Comparison of ENCODE assay signal across 9 cellular contexts in the genomic region with DNA sequence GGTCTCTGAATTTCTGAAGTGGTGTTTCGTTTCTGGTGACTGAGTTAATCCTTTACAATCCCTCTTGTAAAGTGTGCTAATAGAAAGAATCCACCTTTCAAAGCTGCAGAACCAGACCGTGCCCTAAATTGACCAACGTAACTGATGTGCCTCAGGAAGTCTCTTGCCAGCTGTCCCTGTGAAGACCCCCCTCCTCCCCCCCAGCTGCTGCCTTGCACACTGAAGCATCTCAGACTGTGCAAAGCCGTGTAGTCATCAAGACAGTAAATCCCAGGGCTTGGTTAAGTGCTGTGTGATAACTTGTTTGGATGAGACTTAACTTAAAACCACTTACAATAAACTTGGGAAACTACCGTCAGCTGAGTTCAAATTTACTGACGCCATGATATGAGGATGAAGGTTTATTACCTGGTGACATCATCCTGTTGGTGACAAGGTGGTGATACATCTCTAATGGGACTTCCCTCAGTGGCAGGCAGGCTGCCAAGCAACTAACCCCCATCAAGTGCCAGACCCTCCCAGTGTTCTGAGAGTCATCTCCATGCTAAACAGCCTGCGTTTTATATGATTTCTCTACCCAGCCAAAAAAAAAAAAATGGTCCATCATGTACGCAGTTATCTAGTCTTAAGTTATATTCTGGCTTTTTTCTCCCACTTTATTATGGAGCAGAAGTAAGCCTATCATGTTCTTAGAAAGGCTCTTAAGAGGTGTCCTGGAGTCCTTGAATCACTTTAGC. TPM values are rescaled to one million over a fixed set of nuclear protein-coding genes. Genes with fewer than 3 reads are reported as not detected.
A peak's percentile ranks its signal among the peaks of the same experiment; 100 is the strongest.
DNase-seq lines count a peak whose midpoint lies in the region; ATAC-seq and TF ChIP-seq lines count a peak whose summit lies in the region.
"Not testable (repeated sequence)": the region's sequence is repeated elsewhere in the genome, so short reads cannot be mapped to it uniquely, and the experiment has no call there.
"Had no signal": no experiment of that assay in that cellular context is flagged by ENCODE, and none has a peak within 500 bp of the region (broad histone marks: within the 10 kb centered on the region; RNA-seq: fewer than 3 reads in every experiment).

No MANE protein-coding gene starts in this region.

- H3K27me3 ChIP-seq in endodermal cell (ENCODE audit: control insufficient read depth, insufficient read depth, low read length, poor library complexity, severe bottlenecking) = not testable (repeated sequence)

- DNase-seq in A172 (ENCODE audit: low spot score) (peak; percentile 85), H4 (ENCODE audit: low spot score) (peak; percentile 58), NCI-H524 (lab: John Stamatoyannopoulos, UW) (peak; percentile 99 to 100)
- DNase-seq in T-helper 17 cell, endodermal cell, left colon: not testable (repeated sequence)
- peak; percentile 52 for DNase-seq in activated naive CD4-positive, alpha-beta T cell treated with Interleukin-2 at 50 U/mL for 16 hours
- peak; percentile 32 for DNase-seq in stimulated activated CD4-positive, alpha-beta T cell treated with anti-CD3 and anti-CD28 coated beads, Interleukin-1b, Interleukin-23, amount 100 ng/mL, for 48 hours

- peaks cover 45% of the 10 kb centered on the region for H3K36me3 ChIP-seq in endodermal cell (ENCODE audit: control insufficient read depth, insufficient read depth, low read length)

- not testable (repeated sequence) for H3K27ac ChIP-seq in endodermal cell (ENCODE audit: low read depth, low read length)

- H3K4me1 Mint-ChIP-seq in T-helper 17 cell (peaks cover 47% of the 10 kb centered on the region), endodermal cell (peaks cover 28% of the 10 kb centered on the region)

- ATAC-seq in T-helper 17 cell (peak; percentile 52), left colon (peak; percentile 35)

- intact Hi-C loops in left colon (cut with DNase I, micrococcal nuclease) = not testable (repeated sequence)

- peaks cover 11% of the 10 kb centered on the region for H3K4me1 ChIP-seq in endodermal cell (ENCODE audit: control insufficient read depth, insufficient read depth, low read length)

- H3K36me3 Mint-ChIP-seq in T-helper 17 cell (ENCODE audit: low read depth) (peaks cover 10% of the 10 kb centered on the region), endodermal cell (ENCODE audit: low read depth) (peaks cover 50% of the 10 kb centered on the region)

- H3K4me3 ChIP-seq in endodermal cell (ENCODE audit: low read length) = not testable (repeated sequence)

- H3K27me3 Mint-ChIP-seq in T-helper 17 cell; endodermal cell (ENCODE audit: insufficient read depth): not testable (repeated sequence)

- 83 to 100% methylated on average over 1 to 5 of the region's 8 CpGs for WGBS in endodermal cell (ENCODE audit: insufficient coverage in 1 of 2, insufficient read length in 1 of 2), 2 experiments

- not testable (repeated sequence) for TF ChIP-seq CTCF in endodermal cell (conservative IDR thresholded peaks at IDR 0.05)

- H3K27ac Mint-ChIP-seq in T-helper 17 cell = peak overlapping the region; percentile 78
- peak overlapping the region; percentile 39 for H3K27ac Mint-ChIP-seq in endodermal cell

- not testable (repeated sequence) for H3K9ac ChIP-seq in endodermal cell (ENCODE audit: extremely low read depth, low read length, poor library complexity, severe bottlenecking)

- not testable (repeated sequence) for H3K9me3 Mint-ChIP-seq in endodermal cell

- not testable (repeated sequence) for H3K9me3 ChIP-seq in T-helper 17 cell (ENCODE audit: control insufficient read depth, low read length, poor library complexity, severe bottlenecking); endodermal cell (ENCODE audit: control insufficient read depth, low read length)

- H3K4me3 Mint-ChIP-seq in T-helper 17 cell, endodermal cell: not testable (repeated sequence)

RNA-seq across cellular contexts. Expression of gene ST6GALNAC2, which starts 20.5 kb away (rescaled TPM):
- 5.1 and 6.8 TPM in 2 replicates for total RNA-seq in A172 (2014; rRNA removed; shearing (Covaris generic))
- 0.14 TPM in 1 of 2 replicates, not detected in the other for total RNA-seq in H4 (2014; rRNA removed; shearing (Covaris generic))
- 1 to 10 TPM in 1 of 2 donors, under 1 TPM in 1; 0.68 to 2.2 TPM for total RNA-seq in T-helper 17 cell
- 10 to 100 TPM; 15.1 to 26.9 TPM for total RNA-seq in endodermal cell
- polyA plus RNA-seq in endodermal cell (2013, experiment 1 of 2) = 3.5 TPM
- 3.6 TPM for polyA plus RNA-seq in endodermal cell (2013, experiment 2 of 2)
- total RNA-seq in left colon = 1 to 10 TPM; 3.9 to 4.5 TPM

RNA-seq across cellular contexts. Expression of gene PRCD, which starts 25.3 kb away (rescaled TPM):
- not detected in 2 replicates for total RNA-seq in A172 (2014; rRNA removed; shearing (Covaris generic))
- total RNA-seq in H4 (2014; rRNA removed; shearing (Covaris generic)) = not detected in 2 replicates
- 1 to 10 TPM in 1 of 2 donors, not detected in 1; 1.1 TPM for total RNA-seq in T-helper 17 cell
- 1 to 10 TPM; 3.2 to 4.8 TPM for total RNA-seq in endodermal cell
- 0.50 TPM for polyA plus RNA-seq in endodermal cell (2013, experiment 1 of 2)
- polyA plus RNA-seq in endodermal cell (2013, experiment 2 of 2) = 2.2 TPM
- 1 to 10 TPM in 1 of 2 donors, under 1 TPM in 1; 0.92 to 2.3 TPM for total RNA-seq in left colon
- total RNA-seq: NCI-H460 had no signal

RNA-seq across cellular contexts. Expression of gene CYGB, which starts 27.6 kb away (rescaled TPM):
- total RNA-seq in A172 (2014; rRNA removed; shearing (Covaris generic)) = 0.05 and 1.1 TPM in 2 replicates
- total RNA-seq in H4 (2014; rRNA removed; shearing (Covaris generic)) = 0.25 and 1.8 TPM in 2 replicates
- not detected for total RNA-seq in T-helper 17 cell
- total RNA-seq in endodermal cell = 1 to 10 TPM; 2.0 to 3.4 TPM
- polyA plus RNA-seq in endodermal cell (2013, experiment 1 of 2) = 3.3 TPM
- 2.3 TPM for polyA plus RNA-seq in endodermal cell (2013, experiment 2 of 2)
- total RNA-seq in left colon = 10 to 100 TPM in 1 of 2 donors, 1 to 10 TPM in 1; 9.0 to 12.2 TPM
